1 cellular context compared by ENCODE assay signal in genomic region chr5:102223542-102224444, GRCh38.
TF ChIP-seq lines count a peak whose summit lies in the region.

No MANE protein-coding gene starts in this region.

TF ChIP-seq in GM23338, 12 proteins besides CTCF, POLR2A, EP300 and RAD21 (continued from another document):
- TF ChIP-seq EZH2phosphoT487 (IDR thresholded peaks at IDR 0.05; ENCODE audit: unreplicated experiment): no peak
- TF ChIP-seq EZH2 (IDR thresholded peaks at IDR 0.05; ENCODE audit: low read depth, unreplicated experiment): no peak
- no peak for TF ChIP-seq POLR2AphosphoS5 (IDR thresholded peaks at IDR 0.05; ENCODE audit: low read depth)
- no peak for TF ChIP-seq ZNF462 (CRISPR knock-in tag; IDR thresholded peaks at IDR 0.05)
- no peak for TF ChIP-seq ZNF331 (CRISPR knock-in tag; IDR thresholded peaks at IDR 0.05; ENCODE audit: low read depth)
- no peak for TF ChIP-seq NANOG (IDR thresholded peaks at IDR 0.05; ENCODE audit: borderline replicate concordance)
- no peak for TF ChIP-seq ETS1 (IDR thresholded peaks at IDR 0.05)
- no peak for TF ChIP-seq JUNB (IDR thresholded peaks at IDR 0.05; ENCODE audit: unreplicated experiment)
